ENCODE assay signal across 8 cellular contexts in the genomic region with DNA sequence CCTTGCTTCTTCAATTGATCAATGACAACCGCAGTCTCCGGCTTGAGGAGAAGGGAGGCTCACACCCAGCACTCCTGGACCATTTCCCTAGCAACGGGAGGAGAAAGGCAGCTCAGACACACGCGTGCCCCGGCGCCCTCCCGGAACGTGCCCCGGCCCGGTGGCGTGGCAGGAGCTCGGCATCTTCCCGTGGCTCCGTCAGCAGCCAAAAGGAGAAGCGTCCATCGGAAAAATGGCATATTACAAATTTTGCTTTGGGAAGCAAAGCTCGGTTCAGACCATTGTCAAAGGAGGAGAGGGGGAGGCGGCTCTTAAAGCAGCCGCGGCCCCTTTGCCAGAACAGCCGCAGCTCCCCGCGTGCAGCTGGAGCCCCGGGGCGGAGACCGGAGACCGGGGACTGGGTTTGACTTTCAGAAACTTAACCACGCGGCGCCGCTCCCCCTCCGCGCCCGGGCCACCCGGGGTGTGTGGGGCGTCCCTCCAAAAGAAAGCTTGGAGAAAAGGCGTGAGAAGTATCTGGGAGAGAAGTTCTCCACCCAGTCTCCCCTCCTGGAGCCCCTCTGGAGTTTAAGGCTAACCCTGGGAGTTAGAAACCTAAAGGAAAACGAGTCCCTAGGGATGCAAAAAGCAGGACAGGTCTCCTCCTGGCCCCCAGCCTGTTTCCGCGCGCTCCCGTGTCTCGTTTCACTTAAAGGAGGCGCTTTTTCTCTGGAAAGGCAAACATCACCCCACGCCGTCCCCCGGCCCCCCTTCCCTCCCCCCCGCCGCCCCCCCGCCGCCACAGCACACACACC. TPM values are rescaled to one million over a fixed set of nuclear protein-coding genes. Genes with fewer than 3 reads are reported as not detected.
DNase-seq lines count a peak whose midpoint lies in the region; ATAC-seq, FAIRE-seq and TF ChIP-seq lines count a peak whose summit lies in the region.

No MANE protein-coding gene starts in this region.

- no peaks in the 10 kb centered on the region for H3K79me1 ChIP-seq in H1 (ENCODE audit: low read depth, low read length)
- no peaks in the 10 kb centered on the region for H3K79me1 ChIP-seq in mesenchymal stem cell (replicated peaks; ENCODE audit: low read length, poor library complexity, severe bottlenecking)

- no peak overlapping the region for H2BK5ac ChIP-seq in H1 (ENCODE audit: low read depth, low read length)
- no peak overlapping the region for H2BK5ac ChIP-seq in mesenchymal stem cell (ENCODE audit: low read depth, low read length, poor library complexity, severe bottlenecking)

- no peaks in the 10 kb centered on the region for H4K20me1 ChIP-seq in H1 (replicated peaks in 1 of 2; ENCODE audit: control insufficient read depth in 1 of 2, insufficient read depth in 2 of 2, low read length in 2 of 2)

- H3K4ac ChIP-seq in H1 (replicated peaks; ENCODE audit: insufficient read length, low read depth, low read length) (no peak overlapping the region), mesenchymal stem cell (ENCODE audit: low read depth in 1 of 2, low read length in 2 of 2) (no peak overlapping the region)

- H3K4me1 ChIP-seq in RWPE2 (ENCODE audit: insufficient read depth, poor library complexity, severe bottlenecking), result no peaks in the 10 kb centered on the region
- H3K4me1 ChIP-seq in H1 (replicated peaks in 1 of 4; ENCODE audit: control insufficient read depth in 3 of 4, insufficient read depth in 4 of 4, low read length in 3 of 4), result peaks cover 0 to 4% (median 2%) of the 10 kb centered on the region in 4 experiments; a peak in 3 of 7 replicates
- H3K4me1 ChIP-seq in mesenchymal stem cell (ENCODE audit: control insufficient read depth, insufficient read depth, low read depth, low read length), result peaks cover 12% of the 10 kb centered on the region
- H3K4me1 ChIP-seq in suprapubic skin, result peaks cover 19% of the 10 kb centered on the region

- H2BK15ac ChIP-seq in H1 (ENCODE audit: low read length), result no peak overlapping the region
- H2BK15ac ChIP-seq in mesenchymal stem cell (ENCODE audit: low read depth, poor library complexity, severe bottlenecking), result no peak overlapping the region

- TF ChIP-seq EP300 in H1 (IDR thresholded peaks at IDR 0.05; ENCODE audit: borderline replicate concordance in 1 of 2, low read depth in 2 of 2, low read length in 2 of 2), result peak; percentile 61 to 66; a peak in 2 of 3 replicates
- no peak for TF ChIP-seq EP300 in suprapubic skin (IDR thresholded peaks at IDR 0.05)

- peaks cover 48% of the 10 kb centered on the region for H3K27me3 Mint-ChIP-seq in activated T-cell treated with anti-CD3 and anti-CD28 coated beads, Interleukin-2, amount 50 U/mL, for 24 hours

- no peak overlapping the region for H2BK20ac ChIP-seq in H1 (ENCODE audit: low read length)

- CTCF ChIA-PET in H1 (lab: Charles Lee; ENCODE audit: partially characterized antibody), result interaction anchor here (0.6 to 1.2 kb wide), 2 partner anchors 11 to 87 kb away, joined by 3 read pairs; no protein-coding TSS in a partner anchor

- H3K9me3 ChIP-seq in RWPE2 (ENCODE audit: severe bottlenecking) (no peaks in the 10 kb centered on the region), H1 (ENCODE audit: insufficient read depth in 2 of 2, low read depth in 1 of 2, low read length in 1 of 2) (no peaks in the 10 kb centered on the region), mesenchymal stem cell (ENCODE audit: control insufficient read depth, low read length) (no peaks in the 10 kb centered on the region), suprapubic skin (no peaks in the 10 kb centered on the region)

- H3K79me2 ChIP-seq in H1 (ENCODE audit: control insufficient read depth in 1 of 2, insufficient read depth in 2 of 2, low read length in 2 of 2), result no peaks in the 10 kb centered on the region

- H4K91ac ChIP-seq in H1 (replicated peaks; ENCODE audit: insufficient read length, low read length), result no peak overlapping the region
- H4K91ac ChIP-seq in mesenchymal stem cell (ENCODE audit: low read length), result peak overlapping the region; percentile 68

- POLR2A ChIA-PET in H1 (lab: Charles Lee; ENCODE audit: partially characterized antibody), result interaction anchor here (0.6 kb wide), 1 partner anchor 517 kb away, joined by 3 read pairs; no protein-coding TSS in a partner anchor

- H3K14ac ChIP-seq in H1 (ENCODE audit: insufficient read length) (no peak overlapping the region), mesenchymal stem cell (ENCODE audit: low read length in 2 of 2) (no peak overlapping the region)

- no peak overlapping the region for H2BK12ac ChIP-seq in H1 (ENCODE audit: low read depth, low read length)
- no peak overlapping the region for H2BK12ac ChIP-seq in mesenchymal stem cell (ENCODE audit: low read length in 2 of 2)

- peak overlapping the region; percentile 11 for H3K4me3 ChIP-seq in RWPE2 (ENCODE audit: severe bottlenecking)
- peak overlapping the region; percentile 62 to 84 (median 70) for H3K4me3 ChIP-seq in H1 (ENCODE audit: extremely low read depth in 1 of 4, insufficient read depth in 2 of 4, low read depth in 3 of 4, low read length in 4 of 4)
- H3K4me3 ChIP-seq in mesenchymal stem cell (ENCODE audit: insufficient read depth in 1 of 2, low read depth in 1 of 2, low read length in 2 of 2), result peak overlapping the region; percentile 59 to 88
- peak overlapping the region; percentile 51 for H3K4me3 ChIP-seq in suprapubic skin

- H3K4me2 ChIP-seq in H1 (ENCODE audit: insufficient read depth in 1 of 2, low read depth in 2 of 2, low read length in 2 of 2) (peak overlapping the region; percentile 86 to 92), mesenchymal stem cell (ENCODE audit: low read length, poor library complexity, severe bottlenecking) (peak overlapping the region; percentile 99)

- H2BK120ac ChIP-seq in H1 (replicated peaks; ENCODE audit: low read depth, low read length) (no peak overlapping the region), mesenchymal stem cell (ENCODE audit: low read depth, low read length) (no peak overlapping the region)

- H4K8ac ChIP-seq in H1 (ENCODE audit: extremely low read depth, insufficient read depth, low read length), result no peak overlapping the region
- no peak overlapping the region for H4K8ac ChIP-seq in mesenchymal stem cell (ENCODE audit: low read length)

- ATAC-seq in RWPE2 (ENCODE audit: low read depth) (peak; percentile 56), HG02938 (IDR thresholded peaks at IDR 0.05; ENCODE audit: unreplicated experiment) (no peak)

- TF ChIP-seq CTCF in RWPE2 (IDR thresholded peaks at IDR 0.05; ENCODE audit: poor library complexity, severe bottlenecking) (no peak), H1 (IDR thresholded peaks at IDR 0.05; ENCODE audit: control extremely low read depth in 1 of 3, insufficient read depth in 1 of 3, low read depth in 1 of 3, low read length in 3 of 3) (no peak), suprapubic skin (IDR thresholded peaks at IDR 0.05) (no peak)

- H3K23me2 ChIP-seq in H1 (ENCODE audit: low read depth, low read length), result peaks cover 12% of the 10 kb centered on the region; the same call in 1 of the 2 replicates

- H3K4me1 Mint-ChIP-seq in activated T-cell treated with anti-CD3 and anti-CD28 coated beads, Interleukin-2, amount 50 U/mL, for 24 hours (ENCODE audit: low read depth), result peaks cover 14% of the 10 kb centered on the region

- peak overlapping the region; percentile 73 for H3K4me3 Mint-ChIP-seq in activated T-cell treated with anti-CD3 and anti-CD28 coated beads, Interleukin-2, amount 50 U/mL, for 24 hours

- H3K9me3 Mint-ChIP-seq in activated T-cell treated with anti-CD3 and anti-CD28 coated beads, Interleukin-2, amount 50 U/mL, for 24 hours, result no peaks in the 10 kb centered on the region

- H3K56ac ChIP-seq in H1 (replicated peaks; ENCODE audit: insufficient read length, low read depth, low read length), result no peak overlapping the region

- DNase-seq in activated T-cell treated with anti-CD3 and anti-CD28 coated beads, Interleukin-2, amount 50 U/mL, for 24 hours, result peak; percentile 46
- DNase-seq in activated T-cell treated with anti-CD3 and anti-CD28 coated beads for 4 hours (no peak), RWPE2 (ENCODE audit: low spot score) (no peak), H1 (ENCODE audit: low read depth in 1 of 2, low spot score in 2 of 2) (peak in 1 of 2 experiments; percentile 79), mesenchymal stem cell (peak; percentile 22), suprapubic skin (ENCODE audit: low spot score in 2 of 2) (peak in 1 of 2 donors; percentile 65), dermis blood vessel endothelial cell (no peak)

- no peaks in the 10 kb centered on the region for H3K36me3 Mint-ChIP-seq in activated T-cell treated with anti-CD3 and anti-CD28 coated beads, Interleukin-2, amount 50 U/mL, for 24 hours (ENCODE audit: low read depth)

- H4K5ac ChIP-seq in H1 (ENCODE audit: insufficient read length, low read depth, low read length), result no peak overlapping the region

- TF ChIP-seq POLR2A in H1 (IDR thresholded peaks at IDR 0.05; ENCODE audit: control extremely low read depth in 1 of 2, low read depth in 2 of 2, low read length in 2 of 2), result no peak
- TF ChIP-seq POLR2A in suprapubic skin (IDR thresholded peaks at IDR 0.05), result no peak

- H3K18ac ChIP-seq in H1 (ENCODE audit: extremely low read depth, low read length) (no peak overlapping the region), mesenchymal stem cell (ENCODE audit: low read depth in 1 of 2, low read length in 2 of 2) (peak overlapping the region in 1 of 2 experiments; percentile 82)

- no peak overlapping the region; a peak in 1 of 7 replicates for H3K9ac ChIP-seq in H1 (replicated peaks in 1 of 4; ENCODE audit: extremely low read depth in 1 of 4, low read depth in 3 of 4, low read length in 3 of 4)
- peak overlapping the region; percentile 78 for H3K9ac ChIP-seq in mesenchymal stem cell (ENCODE audit: low read length)

- H3K36me3 ChIP-seq in RWPE2 (ENCODE audit: low read depth) (no peaks in the 10 kb centered on the region), H1 (ENCODE audit: control insufficient read depth in 2 of 4, insufficient read depth in 4 of 4, low read length in 3 of 4) (no peaks in the 10 kb centered on the region), mesenchymal stem cell (ENCODE audit: control insufficient read depth in 1 of 2, insufficient read depth in 2 of 2, low read depth in 1 of 2, low read length in 2 of 2) (no peaks in the 10 kb centered on the region), suprapubic skin (no peaks in the 10 kb centered on the region)

- no peak for FAIRE-seq in H1 (lab: Jason Lieb, UNC)

- H2AFZ ChIP-seq in H1 (ENCODE audit: low read length) (peak overlapping the region; percentile 86; the same call in 1 of the 2 replicates), mesenchymal stem cell (ENCODE audit: low read depth, low read length) (peak overlapping the region; percentile 81)

- H3K23ac ChIP-seq in H1 (ENCODE audit: insufficient read length) (no peak overlapping the region), mesenchymal stem cell (ENCODE audit: low read length in 2 of 2) (no peak overlapping the region)

- H2AK5ac ChIP-seq in H1 (ENCODE audit: low read depth, low read length), result no peak overlapping the region
- H2AK5ac ChIP-seq in mesenchymal stem cell (ENCODE audit: low read length, severe bottlenecking), result no peak overlapping the region

- TF ChIP-seq RAD21 in H1 (IDR thresholded peaks at IDR 0.05 in 1 of 2, conservative IDR thresholded peaks at IDR 0.05 in 1 of 2; ENCODE audit: low read depth in 2 of 2, low read length in 2 of 2), result no peak

- H3K27me3 ChIP-seq in RWPE2 (ENCODE audit: insufficient read depth, poor library complexity, severe bottlenecking), result peaks cover 46% of the 10 kb centered on the region
- peaks cover 6 to 19% (median 16%) of the 10 kb centered on the region in 4 experiments for H3K27me3 ChIP-seq in H1 (replicated peaks in 1 of 4; ENCODE audit: control insufficient read depth in 3 of 4, extremely low read depth in 1 of 4, insufficient read depth in 3 of 4, low read length in 3 of 4)
- peaks cover 17 to 28% of the 10 kb centered on the region in 2 experiments for H3K27me3 ChIP-seq in mesenchymal stem cell (ENCODE audit: control insufficient read depth in 1 of 2, insufficient read depth in 1 of 2, low read length in 2 of 2)
- H3K27me3 ChIP-seq in suprapubic skin, result peaks cover 26% of the 10 kb centered on the region

- H3K27ac ChIP-seq in RWPE2 (ENCODE audit: poor library complexity, severe bottlenecking) (no peak overlapping the region), H1 (ENCODE audit: low read depth, low read length) (no peak overlapping the region), mesenchymal stem cell (ENCODE audit: low read length, poor library complexity, severe bottlenecking) (no peak overlapping the region), suprapubic skin (no peak overlapping the region)

- H3K27ac Mint-ChIP-seq in activated T-cell treated with anti-CD3 and anti-CD28 coated beads, Interleukin-2, amount 50 U/mL, for 24 hours, result no peak overlapping the region

- WGBS in H1 (ENCODE audit: extremely low coverage in 1 of 2, insufficient coverage in 1 of 2, insufficient read length in 1 of 2, insufficient replicate concordance in 2 of 2, low coverage in 1 of 2, low lambda C conversion rate in 2 of 2, missing lambda C conversion rate in 1 of 2), 2 experiments, result 1% methylated on average over 25 of the region's 52 CpGs; no CpG with 5 or more reads in 1 of the 2 experiments
- under 1% methylated on average over 33 of the region's 52 CpGs for whole genome bisulfite sequencing in mesenchymal stem cell
- under 1% methylated on average over 29 of the region's 52 CpGs for WGBS in suprapubic skin

RNA-seq across cellular contexts. Expression of a gene that starts 0.5 kb away (rescaled TPM):
- total RNA-seq in H1 (2021; fragmentation: NEBNext Ultra II Directional; extraction: Animal tissue kit (Norgen Biotek cat#: 25700)), result 1.8 and 3.3 TPM in 2 replicates
- polyA plus RNA-seq in H1 (2011; rRNA removed), result 0.72 and 1.2 TPM in 2 replicates
- polyA plus RNA-seq in H1 (2011; cell fraction: cytosol; rRNA removed), result 0.80 TPM
- 2.6 TPM for polyA plus RNA-seq in H1 (2011; cell fraction: nucleus; rRNA removed)
- polyA plus RNA-seq in H1 (2012, experiment 1 of 2), result 1.1 to 3.6 TPM (median 1.8 TPM) in 4 replicates
- not detected for polyA plus RNA-seq in H1 (2012, experiment 2 of 2)
- 1.4 TPM for polyA plus RNA-seq in H1 (2013, experiment 1 of 2)
- 0.40 TPM for polyA plus RNA-seq in H1 (2013, experiment 2 of 2)
- 7.4 and 9.6 TPM in 2 replicates for polyA minus RNA-seq in H1 (2011; rRNA and poly(A)+ RNA removed)
- not detected for polyA minus RNA-seq in H1 (2011; cell fraction: cytosol; rRNA and poly(A)+ RNA removed)
- polyA minus RNA-seq in H1 (2011; cell fraction: nucleus; rRNA and poly(A)+ RNA removed), result 12.9 TPM
- polyA plus RNA-seq in mesenchymal stem cell (2013, experiment 1 of 2), result 0.10 TPM
- polyA plus RNA-seq in mesenchymal stem cell (2013, experiment 2 of 2), result 0.11 TPM
- under 1 TPM in 3 of 4 donors, not detected in 1; 0.11 to 0.89 (median 0.32) TPM for total RNA-seq in suprapubic skin
- not detected in 2 replicates for total RNA-seq in dermis blood vessel endothelial cell

Comparison
In these comparisons a context has a peak if more than half of its experiments do, and no peak if none do; other contexts are left out.
1. DNase-seq: peak in activated T-cell treated with anti-CD3 and anti-CD28 coated beads, Interleukin-2, amount 50 U/mL, for 24 hours (single experiment) and mesenchymal stem cell (single experiment); none in activated T-cell treated with anti-CD3 and anti-CD28 coated beads for 4 hours (single experiment), RWPE2 (single experiment) and dermis blood vessel endothelial cell (single experiment).
2. H3K4me3 ChIP-seq: peak in every context shown above with its lines; median percentile 74 in mesenchymal stem cell; 70 in H1; 51 in suprapubic skin; 11 in RWPE2.